In the genomic region with DNA sequence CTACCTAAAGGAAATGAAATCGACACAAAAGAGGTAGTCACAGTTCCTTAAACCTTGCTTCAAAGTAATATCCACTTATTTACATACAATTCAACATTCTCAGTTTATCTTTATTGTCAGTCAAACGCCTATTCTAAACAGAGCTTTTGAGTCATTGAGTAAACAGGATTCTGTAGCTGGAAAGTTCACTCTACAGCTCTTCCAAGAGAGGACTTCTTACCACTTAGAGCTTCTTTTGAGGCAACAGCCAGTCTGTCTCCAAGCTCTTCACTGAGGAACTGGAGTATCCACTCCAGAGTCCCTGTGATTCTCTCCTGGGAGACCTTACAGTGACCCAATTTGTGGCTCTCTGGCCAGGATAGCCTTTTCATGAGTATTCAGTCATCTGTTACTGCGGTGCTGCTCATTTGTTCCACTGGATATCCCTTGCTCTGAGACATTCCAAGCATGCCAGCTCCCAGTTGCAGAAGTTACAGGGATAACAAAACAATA, we compare ENCODE assay signal across 25 cellular contexts.
A peak's percentile ranks its signal among the peaks of the same experiment; 100 is the strongest.
DNase-seq lines count a peak whose midpoint lies in the region; ATAC-seq and TF ChIP-seq lines count a peak whose summit lies in the region.
"Had no signal": no experiment of that assay in that cellular context is flagged by ENCODE, and none has a peak within 500 bp of the region (broad histone marks: within the 10 kb centered on the region; RNA-seq: fewer than 3 reads in every experiment).

No MANE protein-coding gene starts in this region.

- peak; percentile 28 to 66 for DNase-seq in T47D (ENCODE audit: low read depth in 1 of 2, low spot score in 1 of 2)
- DNase-seq in MCF 10A (ENCODE audit: unreplicated experiment) = no peak
- peak; percentile 29 for DNase-seq in brain microvascular endothelial cell
- DNase-seq in iris pigment epithelial cell (ENCODE audit: low read depth) = peak; percentile 58
- DNase-seq in type B pancreatic cell (ENCODE audit: extremely low spot score, unreplicated experiment) = no peak
- no peak for DNase-seq in nephron progenitor cell
- no peak for DNase-seq in left ventricle myocardium superior
- DNase-seq: activated CD8-positive, alpha-beta T cell treated with anti-CD3 and anti-CD28 coated beads, Interleukin-2, amount 10 ng/mL, durations not matched to agents 7 days and 5 days; activated naive CD8-positive, alpha-beta T cell treated with anti-CD3 and anti-CD28 coated beads for 36 hours; activated T-cell treated with anti-CD3 and anti-CD28 coated beads, Interleukin-2, amount 50 U/mL, for 48 hours; DMS153; NCI-H2029; NCI-H510A; Right ventricle myocardium superior; stimulated activated naive CD4-positive, alpha-beta T cell treated with Interleukin-2 at 50 U/mL for 16 hours; tibial artery; WERI-Rb-1 had no signal

- H3K4me3 Mint-ChIP-seq in MCF 10A (ENCODE audit: unreplicated experiment) (no peak overlapping the region), type B pancreatic cell (no peak overlapping the region), nephron progenitor cell (no peak overlapping the region)
- H3K4me3 Mint-ChIP-seq: activated CD8-positive, alpha-beta T cell treated with anti-CD3 and anti-CD28 coated beads, Interleukin-2, amount 10 ng/mL, durations not matched to agents 7 days and 5 days; activated naive CD8-positive, alpha-beta T cell treated with anti-CD3 and anti-CD28 coated beads for 36 hours; IgD-negative memory B cell; mesothelial cell of epicardium; neural crest cell; T-helper 1 cell treated with Interleukin-12 subunit alpha and Interleukin-12 subunit beta and Interleukin-4 antibody, amounts not matched to agents 30 μg/mL and 1 μg/mL, for 36 hours had no signal

- no peaks in the 10 kb centered on the region for H3K9me3 Mint-ChIP-seq in MCF 10A (ENCODE audit: unreplicated experiment)
- H3K9me3 Mint-ChIP-seq in type B pancreatic cell = no peaks in the 10 kb centered on the region
- peaks cover 16% of the 10 kb centered on the region for H3K9me3 Mint-ChIP-seq in nephron progenitor cell
- H3K9me3 Mint-ChIP-seq: activated naive CD8-positive, alpha-beta T cell treated with anti-CD3 and anti-CD28 coated beads for 36 hours; mesothelial cell of epicardium; neural crest cell; T-helper 1 cell treated with Interleukin-12 subunit alpha and Interleukin-12 subunit beta and Interleukin-4 antibody, amounts not matched to agents 30 μg/mL and 1 μg/mL, for 36 hours had no signal

- H3K4me1 Mint-ChIP-seq in MCF 10A (ENCODE audit: insufficient read depth, unreplicated experiment) = no peaks in the 10 kb centered on the region
- peaks cover 24% of the 10 kb centered on the region for H3K4me1 Mint-ChIP-seq in type B pancreatic cell (ENCODE audit: unreplicated experiment)
- H3K4me1 Mint-ChIP-seq in nephron progenitor cell = peaks cover 41% of the 10 kb centered on the region
- H3K4me1 Mint-ChIP-seq: activated naive CD8-positive, alpha-beta T cell treated with anti-CD3 and anti-CD28 coated beads for 36 hours; IgD-negative memory B cell; neural crest cell had no signal

- CTCF ChIA-PET in MCF 10A (lab: Yijun Ruan, JAX) = interaction anchor here (0.6 kb wide), 1 partner anchor 29 kb away, joined by 3 read pairs; no protein-coding TSS in a partner anchor

- no peaks in the 10 kb centered on the region for H3K36me3 Mint-ChIP-seq in MCF 10A (ENCODE audit: insufficient read depth, unreplicated experiment)
- H3K36me3 Mint-ChIP-seq in type B pancreatic cell = no peaks in the 10 kb centered on the region
- H3K36me3 Mint-ChIP-seq in nephron progenitor cell (ENCODE audit: low read depth) = peaks cover 5% of the 10 kb centered on the region
- H3K36me3 Mint-ChIP-seq: activated naive CD8-positive, alpha-beta T cell treated with anti-CD3 and anti-CD28 coated beads for 36 hours; IgD-negative memory B cell; mesothelial cell of epicardium had no signal

- H3K4me3 ChIP-seq in brain microvascular endothelial cell (ENCODE audit: low read depth, low read length) = no peak overlapping the region
- H3K4me3 ChIP-seq: cardiac muscle cell, right atrium auricular region, tibial artery had no signal

- no TSS peak for BruUV-seq in MCF 10A (replicated peaks; lab: Mats Ljungman, UMichigan)

- no peak overlapping the region for H3K27ac ChIP-seq in brain microvascular endothelial cell
- H3K27ac ChIP-seq: C4-2B, cardiac muscle cell, right atrium auricular region, tibial artery, WERI-Rb-1 had no signal

- no peaks in the 10 kb centered on the region for H3K36me3 ChIP-seq in brain microvascular endothelial cell (replicated peaks)
- H3K36me3 ChIP-seq: cardiac muscle cell, right atrium auricular region, tibial artery, WERI-Rb-1 had no signal

- ATAC-seq in HG02610 (IDR thresholded peaks at IDR 0.05; ENCODE audit: unreplicated experiment) (no peak), left ventricle myocardium superior (no peak)
- ATAC-seq: activated CD8-positive, alpha-beta T cell treated with anti-CD3 and anti-CD28 coated beads, Interleukin-2, amount 10 ng/mL, durations not matched to agents 7 days and 5 days had no signal

- intact Hi-C loops in MCF 10A (cut with micrococcal nuclease) (no loop called here), left ventricle myocardium superior (cut with micrococcal nuclease) (no loop called here)

- in situ Hi-C loops in T47D (cut with HindIII; ENCODE audit: low pct_unique_long_range_greater_than_20kb, low sequenced_read_pairs) (no loop called here), brain microvascular endothelial cell (cut with HindIII; ENCODE audit: low pct_ligation_motif_present, low sequenced_read_pairs) (no loop called here)

- POLR2A ChIA-PET in MCF 10A (lab: Yijun Ruan, JAX) = no interaction called here

- H3K27ac Mint-ChIP-seq in MCF 10A (ENCODE audit: low read depth, unreplicated experiment) (no peak overlapping the region), type B pancreatic cell (peak overlapping the region; percentile 16), nephron progenitor cell (no peak overlapping the region)
- H3K27ac Mint-ChIP-seq: activated CD8-positive, alpha-beta T cell treated with anti-CD3 and anti-CD28 coated beads, Interleukin-2, amount 10 ng/mL, durations not matched to agents 7 days and 5 days; activated naive CD8-positive, alpha-beta T cell treated with anti-CD3 and anti-CD28 coated beads for 36 hours; IgD-negative memory B cell; mesothelial cell of epicardium; T-helper 1 cell treated with Interleukin-12 subunit alpha and Interleukin-12 subunit beta and Interleukin-4 antibody, amounts not matched to agents 30 μg/mL and 1 μg/mL, for 36 hours had no signal

- H3K27me3 Mint-ChIP-seq in MCF 10A (ENCODE audit: insufficient read depth, unreplicated experiment) (no peaks in the 10 kb centered on the region), type B pancreatic cell (peaks cover 19% of the 10 kb centered on the region), nephron progenitor cell (ENCODE audit: low read depth, poor library complexity) (peaks cover 10% of the 10 kb centered on the region)

- TF ChIP-seq CTCF in MCF 10A (IDR thresholded peaks at IDR 0.05; ENCODE audit: unreplicated experiment) (no peak), brain microvascular endothelial cell (IDR thresholded peaks at IDR 0.05; ENCODE audit: low read depth, low read length, missing control alignments) (no peak), type B pancreatic cell (conservative IDR thresholded peaks at IDR 0.05) (no peak), nephron progenitor cell (IDR thresholded peaks at IDR 0.05) (no peak)

- H3K27me3 ChIP-seq in brain microvascular endothelial cell (replicated peaks) = no peaks in the 10 kb centered on the region
- H3K27me3 ChIP-seq: cardiac muscle cell, right atrium auricular region, tibial artery had no signal

Comparison
In these comparisons a context has a peak if more than half of its experiments do, and no peak if none do; other contexts are left out.
1. DNase-seq: peak in T47D (2 of 2), brain microvascular endothelial cell (single experiment) and iris pigment epithelial cell (single experiment); none in MCF 10A (single experiment), type B pancreatic cell (single experiment), nephron progenitor cell (single experiment) and left ventricle myocardium superior (single experiment).